8 cellular contexts compared by ENCODE assay signal in the genomic region with DNA sequence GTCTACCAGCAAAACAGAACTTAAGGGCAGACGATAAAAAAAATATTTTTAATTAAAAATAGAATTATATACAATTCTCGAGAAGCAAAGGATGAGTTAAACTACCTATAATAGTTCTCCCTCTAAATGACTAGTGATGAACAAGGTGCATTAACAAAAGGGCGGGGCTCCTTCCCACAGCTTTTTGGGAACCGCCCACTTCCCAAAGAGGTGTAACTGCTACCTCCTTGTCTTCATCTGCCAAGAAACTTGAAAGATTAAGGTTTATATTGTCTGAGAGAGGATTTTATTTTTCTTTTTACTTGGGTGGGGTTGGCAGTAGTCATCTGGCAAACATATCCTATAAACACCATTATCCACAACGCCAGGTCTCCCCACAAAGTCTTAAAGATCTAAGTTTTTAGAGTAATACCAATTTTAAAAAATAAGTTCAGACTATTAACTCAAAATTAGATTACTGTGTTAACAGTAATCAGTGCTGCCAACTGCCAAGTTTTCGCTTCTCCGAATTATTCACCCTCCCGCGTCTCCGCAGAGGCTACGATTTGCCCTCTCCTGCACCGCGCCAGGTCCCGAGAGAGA. TPM values are rescaled to one million over a fixed set of nuclear protein-coding genes. Genes with fewer than 3 reads are reported as not detected.
DNase-seq lines count a peak whose midpoint lies in the region; ATAC-seq and TF ChIP-seq lines count a peak whose summit lies in the region.

No MANE protein-coding gene starts in this region.

- H3K36me3 ChIP-seq in SJSA1 (no peaks in the 10 kb centered on the region), ectodermal cell (ENCODE audit: control insufficient read depth, insufficient read depth, low read length) (no peaks in the 10 kb centered on the region), mucosa of rectum (ENCODE audit: control insufficient read depth in 2 of 2, insufficient read depth in 2 of 2, low read length in 2 of 2) (peaks cover 0 to 3% of the 10 kb centered on the region in 2 donors), upper lobe of right lung (no peaks in the 10 kb centered on the region)

- DNase-seq in activated T-cell treated with anti-CD3 and anti-CD28 coated beads, Interleukin-2, amount 50 U/mL, for 24 hours, result no peak
- DNase-seq in activated T-cell treated with anti-CD3 and anti-CD28 coated beads, Interleukin-2, amount 50 U/mL, for 1 hour, result no peak
- no peak for DNase-seq in SJSA1 (ENCODE audit: low read depth in 1 of 2, low spot score in 2 of 2)
- DNase-seq in upper lobe of right lung, result no peak
- DNase-seq in middle frontal gyrus (ENCODE audit: extremely low spot score, low spot score), result no peak
- no peak for DNase-seq in ecto neural progenitor cell (ENCODE audit: low spot score)

- WGBS in ectodermal cell, 2 experiments, result 1 to 4% methylated on average over 12 to 13 of the region's 14 CpGs

- H3K27me3 Mint-ChIP-seq in activated T-cell treated with anti-CD3 and anti-CD28 coated beads, Interleukin-2, amount 50 U/mL, for 24 hours, result no peaks in the 10 kb centered on the region

- H3K9me3 Mint-ChIP-seq in activated T-cell treated with anti-CD3 and anti-CD28 coated beads, Interleukin-2, amount 50 U/mL, for 24 hours, result no peaks in the 10 kb centered on the region

- H3K4me3 Mint-ChIP-seq in activated T-cell treated with anti-CD3 and anti-CD28 coated beads, Interleukin-2, amount 50 U/mL, for 24 hours, result peak overlapping the region; percentile 97

- no peaks in the 10 kb centered on the region for H3K27me3 ChIP-seq in SJSA1 (replicated peaks)
- H3K27me3 ChIP-seq in ectodermal cell (ENCODE audit: control insufficient read depth, insufficient read depth, low read length, poor library complexity, severe bottlenecking), result no peaks in the 10 kb centered on the region
- H3K27me3 ChIP-seq in mucosa of rectum (ENCODE audit: control insufficient read depth in 2 of 2, insufficient read depth in 2 of 2, low read length in 2 of 2), result no peaks in the 10 kb centered on the region
- no peaks in the 10 kb centered on the region for H3K27me3 ChIP-seq in upper lobe of right lung

- no peak for ATAC-seq in upper lobe of right lung

- intact Hi-C loops in upper lobe of right lung (cut with DNase I), result no loop called here

- H3K9ac ChIP-seq in mucosa of rectum (ENCODE audit: low read depth in 1 of 2, low read length in 2 of 2), result peak overlapping the region; percentile 54 to 88

- peak overlapping the region; percentile 96 for H3K27ac Mint-ChIP-seq in activated T-cell treated with anti-CD3 and anti-CD28 coated beads, Interleukin-2, amount 50 U/mL, for 24 hours

- H3K4me1 ChIP-seq in SJSA1 (replicated peaks), result peaks cover 12% of the 10 kb centered on the region
- H3K4me1 ChIP-seq in ectodermal cell (ENCODE audit: control insufficient read depth, insufficient read depth, low read length), result peaks cover 4% of the 10 kb centered on the region
- H3K4me1 ChIP-seq in mucosa of rectum (ENCODE audit: control insufficient read depth in 2 of 2, insufficient read depth in 2 of 2, low read length in 2 of 2), result peaks cover 13 to 20% of the 10 kb centered on the region in 2 donors
- peaks cover 30% of the 10 kb centered on the region for H3K4me1 ChIP-seq in upper lobe of right lung

- H3K9me3 ChIP-seq in SJSA1 (replicated peaks), result no peaks in the 10 kb centered on the region
- no peaks in the 10 kb centered on the region for H3K9me3 ChIP-seq in ectodermal cell (ENCODE audit: control insufficient read depth, low read length)
- no peaks in the 10 kb centered on the region for H3K9me3 ChIP-seq in mucosa of rectum (ENCODE audit: control insufficient read depth in 2 of 2, low read length in 2 of 2)
- H3K9me3 ChIP-seq in upper lobe of right lung, result no peaks in the 10 kb centered on the region

- no peak for TF ChIP-seq CTCF in upper lobe of right lung (IDR thresholded peaks at IDR 0.05)

- peaks cover 33% of the 10 kb centered on the region for H3K4me1 Mint-ChIP-seq in activated T-cell treated with anti-CD3 and anti-CD28 coated beads, Interleukin-2, amount 50 U/mL, for 24 hours (ENCODE audit: low read depth)

- H3K4me3 ChIP-seq in SJSA1, result peak overlapping the region; percentile 53
- peak overlapping the region; percentile 84 for H3K4me3 ChIP-seq in ectodermal cell (ENCODE audit: insufficient read depth, low read depth, low read length)
- peak overlapping the region; percentile 77 to 81 for H3K4me3 ChIP-seq in mucosa of rectum (ENCODE audit: low read length in 2 of 2)
- peak overlapping the region; percentile 77 for H3K4me3 ChIP-seq in upper lobe of right lung

- peaks cover 15% of the 10 kb centered on the region for H3K36me3 Mint-ChIP-seq in activated T-cell treated with anti-CD3 and anti-CD28 coated beads, Interleukin-2, amount 50 U/mL, for 24 hours (ENCODE audit: low read depth)

- peak overlapping the region; percentile 15; the same call in 1 of the 2 replicates for H3K27ac ChIP-seq in SJSA1
- H3K27ac ChIP-seq in ectodermal cell (ENCODE audit: insufficient read depth, low read depth, low read length, poor library complexity, severe bottlenecking), result peak overlapping the region; percentile 79
- H3K27ac ChIP-seq in mucosa of rectum (ENCODE audit: low read depth in 2 of 2, low read length in 2 of 2), result peak overlapping the region; percentile 89 to 90
- H3K27ac ChIP-seq in upper lobe of right lung, result peak overlapping the region; percentile 92

RNA-seq across cellular contexts. Expression of a gene that starts 0.9 kb away (rescaled TPM):
- 19.9 and 23.0 TPM in 2 replicates for total RNA-seq in SJSA1 (2014; rRNA removed; shearing (Covaris generic))
- 12.8 TPM for polyA plus RNA-seq in ectodermal cell (2013, experiment 1 of 4)
- 16.5 TPM for polyA plus RNA-seq in ectodermal cell (2013, experiment 2 of 4)
- polyA plus RNA-seq in ectodermal cell (2013, experiment 3 of 4), result 10.0 TPM
- polyA plus RNA-seq in ectodermal cell (2013, experiment 4 of 4), result 18.4 TPM
- total RNA-seq in upper lobe of right lung, result 58.9 TPM

RNA-seq across cellular contexts. Expression of a gene that starts 18.0 kb away (rescaled TPM):
- 3.7 and 9.9 TPM in 2 replicates for total RNA-seq in SJSA1 (2014; rRNA removed; shearing (Covaris generic))
- polyA plus RNA-seq in ectodermal cell (2013, experiment 1 of 4), result 18.0 TPM
- polyA plus RNA-seq in ectodermal cell (2013, experiment 2 of 4), result 22.2 TPM
- polyA plus RNA-seq in ectodermal cell (2013, experiment 3 of 4), result 20.1 TPM
- 17.7 TPM for polyA plus RNA-seq in ectodermal cell (2013, experiment 4 of 4)
- 7.0 TPM for total RNA-seq in upper lobe of right lung

Comparison
In these comparisons a context has a peak if more than half of its experiments do, and no peak if none do; other contexts are left out.
1. H3K27ac ChIP-seq: peak in every context shown above with its lines; median percentile 92 in upper lobe of right lung; 90 in mucosa of rectum; 79 in ectodermal cell; 15 in SJSA1.